In genomic region chr2:167524786-167525185, GRCh38 we compare ENCODE assay signal across 34 cellular contexts.
"Had no signal": no experiment of that assay in that cellular context is flagged by ENCODE, and none has a peak within 500 bp of the region (broad histone marks: within the 10 kb centered on the region; RNA-seq: fewer than 3 reads in every experiment).

No MANE protein-coding gene starts in this region.

- H3K36me3 ChIP-seq: adrenal gland, brain microvascular endothelial cell, breast epithelium had no signal

- H3K27ac Mint-ChIP-seq: activated B cell treated with CpG ODN at 0.5 μM for 24 hours; activated CD4-positive, alpha-beta memory T cell treated with anti-CD3 and anti-CD28 coated beads for 36 hours; activated CD4-positive, alpha-beta T cell treated with anti-CD3 and anti-CD28 coated beads, Interleukin-2, amount 10 ng/mL, durations not matched to agents 24 days and 14 days; activated CD8-positive, alpha-beta T cell treated with anti-CD3 and anti-CD28 coated beads for 36 hours; activated naive CD4-positive, alpha-beta T cell treated with anti-CD3 and anti-CD28 coated beads for 36 hours; activated naive CD4-positive, alpha-beta T cell treated with anti-CD3 and anti-CD28 coated beads, Interleukin-2, amount 50 U/mL, for 72 hours; activated naive CD8-positive, alpha-beta T cell treated with anti-CD3 and anti-CD28 coated beads for 36 hours; activated T-cell treated with anti-CD3 and anti-CD28 coated beads, Interleukin-2, amount 50 U/mL, for 72 hours; activated T-helper 1 cell treated with anti-CD3 and anti-CD28 coated beads, Interleukin-12 subunit alpha, Interleukin-12 subunit beta, Interleukin-2, Interleukin-4 antibody, amounts not matched to agents 30 ng/mL and 10 ng/mL and 1 ng/mL, durations not matched to agents 14 hours and 24 hours and 36 hours; activated T-helper 17 cell treated with anti-CD3 and anti-CD28 coated beads, Interleukin-2, amount 50 U/mL, for 72 hours; T-helper 2 cell treated with Interferon-gamma antibody and Interleukin-4, amounts not matched to agents 5 μg/mL and 100 μg/mL, for 36 hours had no signal

- FAIRE-seq: astrocyte had no signal

- H3K27me3 Mint-ChIP-seq: activated B cell treated with CpG ODN at 0.5 μM for 24 hours; activated CD4-positive, alpha-beta memory T cell treated with anti-CD3 and anti-CD28 coated beads for 36 hours; activated CD4-positive, alpha-beta T cell treated with anti-CD3 and anti-CD28 coated beads, Interleukin-2, amount 10 ng/mL, durations not matched to agents 24 days and 14 days; activated CD8-positive, alpha-beta T cell treated with anti-CD3 and anti-CD28 coated beads for 36 hours; activated naive CD8-positive, alpha-beta T cell treated with anti-CD3 and anti-CD28 coated beads for 36 hours; activated T-helper 17 cell treated with anti-CD3 and anti-CD28 coated beads, Interleukin-2, amount 50 U/mL, for 72 hours had no signal

- H3K9me3 ChIP-seq: adrenal gland, body of pancreas, breast epithelium had no signal

- DNase-seq: activated B cell treated with CpG ODN at 0.5 μM for 24 hours; activated CD4-positive, alpha-beta memory T cell treated with anti-CD3 and anti-CD28 coated beads for 36 hours; activated CD4-positive, alpha-beta T cell treated with anti-CD3 and anti-CD28 coated beads for 4 hours; activated CD4-positive, alpha-beta T cell treated with anti-CD3 and anti-CD28 coated beads, Interleukin-2, amount 10 ng/mL, durations not matched to agents 24 days and 14 days; activated CD4-positive, alpha-beta T cell treated with anti-CD3 and anti-CD28 coated beads, Interleukin-2, amount 50 U/mL, for 1 hour; activated CD4-positive, alpha-beta T cell treated with anti-CD3 and anti-CD28 coated beads, Interleukin-2, amount 50 U/mL, for 4 hours; activated CD4-positive, CD25-positive, alpha-beta regulatory T cell treated with anti-CD3 and anti-CD28 coated beads, Interleukin-2, amount 50 U/mL, for 72 hours; activated CD8-positive, alpha-beta memory T cell treated with anti-CD3 and anti-CD28 coated beads, Interleukin-2, amount 50 U/mL, for 4 hours; activated CD8-positive, alpha-beta T cell treated with anti-CD3 and anti-CD28 coated beads for 36 hours; activated effector memory CD4-positive, alpha-beta T cell treated with anti-CD3 and anti-CD28 coated beads, Interleukin-2, amount 50 U/mL, for 16 hours; activated gamma-delta T cell treated with Interleukin-2 at 50 U/mL for 16 hours; activated naive CD4-positive, alpha-beta T cell; activated naive CD4-positive, alpha-beta T cell treated with anti-CD3 and anti-CD28 coated beads for 36 hours; activated naive CD4-positive, alpha-beta T cell treated with anti-CD3 and anti-CD28 coated beads, Interleukin-2, amount 50 U/mL, for 16 hours; activated naive CD8-positive, alpha-beta T cell treated with anti-CD3 and anti-CD28 coated beads for 36 hours; activated T-cell treated with anti-CD3 and anti-CD28 coated beads for 4 hours; activated T-cell treated with anti-CD3 and anti-CD28 coated beads, Interleukin-2, amount 50 U/mL, for 1 hour; activated T-cell treated with anti-CD3 and anti-CD28 coated beads, Interleukin-2, amount 50 U/mL, for 4 hours; activated T-cell treated with anti-CD3 and anti-CD28 coated beads, Interleukin-2, amount 50 U/mL, for 72 hours; adrenal gland; amniotic stem cell; aorta; body of pancreas; brain microvascular endothelial cell; central memory CD4-positive, alpha-beta T cell; T-helper 2 cell; T-helper 9 cell had no signal

- H3K4me1 ChIP-seq: adrenal gland, body of pancreas, breast epithelium had no signal

- ATAC-seq: activated CD8-positive, alpha-beta T cell treated with anti-CD3 and anti-CD28 coated beads for 36 hours; activated naive CD4-positive, alpha-beta T cell treated with anti-CD3 and anti-CD28 coated beads, Interleukin-2, amount 50 U/mL, for 72 hours; activated T-cell treated with anti-CD3 and anti-CD28 coated beads, Interleukin-2, amount 50 U/mL, for 4 hours; activated T-cell treated with anti-CD3 and anti-CD28 coated beads, Interleukin-2, amount 50 U/mL, for 72 hours; activated T-helper 17 cell treated with anti-CD3 and anti-CD28 coated beads, Interleukin-2, amount 50 U/mL, for 72 hours; body of pancreas had no signal

- H3K27ac ChIP-seq: adrenal gland, body of pancreas, brain microvascular endothelial cell, breast epithelium, VCaP had no signal

- H3K4me3 ChIP-seq: adrenal gland, body of pancreas, breast epithelium had no signal

- H3K4me1 Mint-ChIP-seq: activated B cell treated with CpG ODN at 0.5 μM for 24 hours; activated CD4-positive, alpha-beta T cell treated with anti-CD3 and anti-CD28 coated beads, Interleukin-2, amount 10 ng/mL, durations not matched to agents 24 days and 14 days; activated naive CD8-positive, alpha-beta T cell treated with anti-CD3 and anti-CD28 coated beads for 36 hours; activated T-helper 17 cell treated with anti-CD3 and anti-CD28 coated beads, Interleukin-2, amount 50 U/mL, for 72 hours had no signal

- H3K36me3 Mint-ChIP-seq: activated CD4-positive, alpha-beta memory T cell treated with anti-CD3 and anti-CD28 coated beads for 36 hours; activated naive CD4-positive, alpha-beta T cell treated with anti-CD3 and anti-CD28 coated beads, Interleukin-2, amount 50 U/mL, for 72 hours; activated naive CD8-positive, alpha-beta T cell treated with anti-CD3 and anti-CD28 coated beads for 36 hours had no signal

- H3K27me3 ChIP-seq: adrenal gland, body of pancreas, brain microvascular endothelial cell, breast epithelium had no signal

- H3K4me3 Mint-ChIP-seq: activated B cell treated with CpG ODN at 0.5 μM for 24 hours; activated CD4-positive, alpha-beta memory T cell treated with anti-CD3 and anti-CD28 coated beads for 36 hours; activated CD4-positive, alpha-beta T cell treated with anti-CD3 and anti-CD28 coated beads, Interleukin-2, amount 10 ng/mL, durations not matched to agents 24 days and 14 days; activated CD8-positive, alpha-beta T cell treated with anti-CD3 and anti-CD28 coated beads for 36 hours; activated naive CD4-positive, alpha-beta T cell treated with anti-CD3 and anti-CD28 coated beads for 36 hours; activated naive CD8-positive, alpha-beta T cell treated with anti-CD3 and anti-CD28 coated beads for 36 hours; activated T-cell treated with anti-CD3 and anti-CD28 coated beads, Interleukin-2, amount 50 U/mL, for 4 hours; activated T-cell treated with anti-CD3 and anti-CD28 coated beads, Interleukin-2, amount 50 U/mL, for 72 hours; activated T-helper 1 cell treated with anti-CD3 and anti-CD28 coated beads, Interleukin-12 subunit alpha, Interleukin-12 subunit beta, Interleukin-2, Interleukin-4 antibody, amounts not matched to agents 30 ng/mL and 10 ng/mL and 1 ng/mL, durations not matched to agents 14 hours and 24 hours and 36 hours; activated T-helper 17 cell treated with anti-CD3 and anti-CD28 coated beads, Interleukin-2, amount 50 U/mL, for 72 hours; T-helper 2 cell treated with Interferon-gamma antibody and Interleukin-4, amounts not matched to agents 5 μg/mL and 100 μg/mL, for 36 hours had no signal

- H3K9me3 Mint-ChIP-seq: activated B cell treated with CpG ODN at 0.5 μM for 24 hours; activated CD4-positive, alpha-beta memory T cell treated with anti-CD3 and anti-CD28 coated beads for 36 hours; activated CD4-positive, alpha-beta T cell treated with anti-CD3 and anti-CD28 coated beads, Interleukin-2, amount 10 ng/mL, durations not matched to agents 24 days and 14 days; activated CD8-positive, alpha-beta T cell treated with anti-CD3 and anti-CD28 coated beads for 36 hours; activated naive CD4-positive, alpha-beta T cell treated with anti-CD3 and anti-CD28 coated beads for 36 hours; activated naive CD8-positive, alpha-beta T cell treated with anti-CD3 and anti-CD28 coated beads for 36 hours; activated T-cell treated with anti-CD3 and anti-CD28 coated beads, Interleukin-2, amount 50 U/mL, for 4 hours; activated T-helper 1 cell treated with anti-CD3 and anti-CD28 coated beads, Interleukin-12 subunit alpha, Interleukin-12 subunit beta, Interleukin-2, Interleukin-4 antibody, amounts not matched to agents 30 ng/mL and 10 ng/mL and 1 ng/mL, durations not matched to agents 14 hours and 24 hours and 36 hours; activated T-helper 17 cell treated with anti-CD3 and anti-CD28 coated beads, Interleukin-2, amount 50 U/mL, for 72 hours; T-helper 2 cell treated with Interferon-gamma antibody and Interleukin-4, amounts not matched to agents 5 μg/mL and 100 μg/mL, for 36 hours had no signal
